In the genomic region with DNA sequence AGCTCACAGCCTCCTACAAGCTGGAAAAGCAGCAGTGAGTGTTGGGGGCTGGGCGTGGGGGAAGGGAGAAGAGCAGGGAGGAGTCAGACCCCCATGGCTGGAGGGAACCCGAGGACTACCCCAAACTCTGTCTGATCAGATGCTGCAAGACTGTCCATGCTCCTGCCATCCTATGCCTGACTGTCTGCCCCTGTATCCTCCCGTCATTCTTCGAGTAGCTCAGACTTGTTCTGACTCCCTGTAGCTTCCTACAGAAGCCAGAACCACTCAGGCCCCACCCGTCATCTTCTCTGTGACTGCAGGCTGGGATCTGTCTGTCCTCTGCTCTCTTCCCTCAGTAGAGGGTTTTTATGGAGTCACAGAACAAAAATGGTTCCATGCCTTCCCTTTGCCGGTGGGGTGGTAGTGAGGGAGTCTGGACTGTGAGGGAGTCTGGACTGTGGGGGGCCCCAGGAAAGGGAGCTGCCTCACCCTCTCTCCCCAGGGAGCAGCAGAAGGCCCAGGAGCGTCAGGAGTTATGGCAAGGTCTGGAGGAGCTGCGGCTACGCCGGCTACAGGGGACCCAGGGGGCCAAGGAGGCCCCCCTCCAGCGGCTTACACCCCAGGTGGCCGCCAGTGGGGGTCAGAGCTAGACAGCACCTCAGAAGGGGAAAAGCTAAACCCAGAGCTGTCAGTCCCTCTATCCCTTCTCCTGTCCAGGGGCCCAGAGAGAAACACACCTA, we compare ENCODE assay signal across 23 cellular contexts. TPM values are rescaled to one million over a fixed set of nuclear protein-coding genes. Genes with fewer than 3 reads are reported as not detected.
A peak's percentile ranks its signal among the peaks of the same experiment; 100 is the strongest.
DNase-seq lines count a peak whose midpoint lies in the region; ATAC-seq, FAIRE-seq and TF ChIP-seq lines count a peak whose summit lies in the region.
"Had no signal": no experiment of that assay in that cellular context is flagged by ENCODE, and none has a peak within 500 bp of the region (broad histone marks: within the 10 kb centered on the region; RNA-seq: fewer than 3 reads in every experiment).

No MANE protein-coding gene starts in this region.

- TF ChIP-seq CTCF in H1 (IDR thresholded peaks at IDR 0.05; ENCODE audit: control extremely low read depth in 1 of 3, insufficient read depth in 1 of 3, low read depth in 1 of 3, low read length in 3 of 3) (no peak), osteoblast (IDR thresholded peaks at IDR 0.05; ENCODE audit: extremely low read depth, low read depth, low read length) (no peak)

- no peak overlapping the region; a peak in 1 of 7 replicates for H3K9ac ChIP-seq in H1 (replicated peaks in 1 of 4; ENCODE audit: extremely low read depth in 1 of 4, low read depth in 3 of 4, low read length in 3 of 4)

- no peak overlapping the region for H4K5ac ChIP-seq in H1 (ENCODE audit: insufficient read length, low read depth, low read length)

- peaks cover 2% of the 10 kb centered on the region; the same call in 1 of the 2 replicates for H3K23me2 ChIP-seq in H1 (ENCODE audit: low read depth, low read length)

- H2BK20ac ChIP-seq in H1 (ENCODE audit: low read length): no peak overlapping the region

- CTCF ChIA-PET in H1 (lab: Charles Lee; ENCODE audit: partially characterized antibody): interaction anchor here (0.6 to 4.6 kb wide), 14 partner anchors 9 to 85 kb away, joined by 3 to 20 read pairs (median 4); a partner anchor contains a TSS

- no peak for TF ChIP-seq POLR2A in H1 (IDR thresholded peaks at IDR 0.05; ENCODE audit: control extremely low read depth in 1 of 2, low read depth in 2 of 2, low read length in 2 of 2)

- H3K4me3 ChIP-seq in H1 (ENCODE audit: extremely low read depth in 1 of 4, insufficient read depth in 2 of 4, low read depth in 3 of 4, low read length in 4 of 4) (no peak overlapping the region), osteoblast (ENCODE audit: insufficient read depth, low read length) (no peak overlapping the region)
- H3K4me3 ChIP-seq: BLaER1 treated with 17β-estradiol and CSF1 and Interleukin-3, amounts not matched to agents 10 nM and 100 nM; MG63 had no signal

- in situ Hi-C loops in KBM-7 (cut with MboI; ENCODE audit: low pct_unique_long_range_greater_than_20kb, low sequenced_read_pairs): no loop called here

- peaks cover 10% of the 10 kb centered on the region for H3K36me3 Mint-ChIP-seq in activated naive CD8-positive, alpha-beta T cell treated with anti-CD3 and anti-CD28 coated beads, Interleukin-2, amount 10 ng/mL, durations not matched to agents 7 days and 5 days
- H3K36me3 Mint-ChIP-seq in activated naive CD8-positive, alpha-beta T cell treated with anti-CD3 and anti-CD28 coated beads, Interleukin-2, amount 50 U/mL, for 24 hours (ENCODE audit: low read depth): no peaks in the 10 kb centered on the region

- no peak overlapping the region for H3K18ac ChIP-seq in H1 (ENCODE audit: extremely low read depth, low read length)

- ATAC-seq in activated naive CD8-positive, alpha-beta T cell treated with anti-CD3 and anti-CD28 coated beads, Interleukin-2, amount 10 ng/mL, durations not matched to agents 7 days and 5 days (ENCODE audit: low read depth): no peak
- ATAC-seq in activated naive CD8-positive, alpha-beta T cell treated with anti-CD3 and anti-CD28 coated beads, Interleukin-2, amount 50 U/mL, for 24 hours: no peak
- ATAC-seq: Panc1 had no signal

- no peak overlapping the region for H3K4me2 ChIP-seq in H1 (ENCODE audit: insufficient read depth in 1 of 2, low read depth in 2 of 2, low read length in 2 of 2)
- H3K4me2 ChIP-seq in osteoblast (ENCODE audit: insufficient read depth, low read length): no peak overlapping the region
- H3K4me2 ChIP-seq: BLaER1 treated with 17β-estradiol and CSF1 and Interleukin-3, amounts not matched to agents 10 nM and 100 nM had no signal

- no peaks in the 10 kb centered on the region for H3K9me3 ChIP-seq in H1 (ENCODE audit: insufficient read depth in 2 of 2, low read depth in 1 of 2, low read length in 1 of 2)
- no peaks in the 10 kb centered on the region for H3K9me3 ChIP-seq in osteoblast (ENCODE audit: low read depth, low read length)
- H3K9me3 ChIP-seq: BLaER1 treated with 17β-estradiol and CSF1 and Interleukin-3, amounts not matched to agents 10 nM and 100 nM; Caco-2; MG63 had no signal

- 95% methylated on average over 12 of the region's 12 CpGs; no CpG with 5 or more reads in 1 of the 2 experiments for WGBS in H1 (ENCODE audit: extremely low coverage in 1 of 2, insufficient coverage in 1 of 2, insufficient read length in 1 of 2, insufficient replicate concordance in 2 of 2, low coverage in 1 of 2, low lambda C conversion rate in 2 of 2, missing lambda C conversion rate in 1 of 2), 2 experiments

- H3K56ac ChIP-seq in H1 (replicated peaks; ENCODE audit: insufficient read length, low read depth, low read length): no peak overlapping the region

- no peaks in the 10 kb centered on the region for H3K79me2 ChIP-seq in H1 (ENCODE audit: control insufficient read depth in 1 of 2, insufficient read depth in 2 of 2, low read length in 2 of 2)
- H3K79me2 ChIP-seq in osteoblast (ENCODE audit: insufficient read depth, low read length): no peaks in the 10 kb centered on the region

- H3K9me3 Mint-ChIP-seq in activated naive CD8-positive, alpha-beta T cell treated with anti-CD3 and anti-CD28 coated beads, Interleukin-2, amount 10 ng/mL, durations not matched to agents 7 days and 5 days: no peaks in the 10 kb centered on the region
- no peaks in the 10 kb centered on the region for H3K9me3 Mint-ChIP-seq in activated naive CD8-positive, alpha-beta T cell treated with anti-CD3 and anti-CD28 coated beads, Interleukin-2, amount 50 U/mL, for 24 hours
- H3K9me3 Mint-ChIP-seq: CD4-positive, alpha-beta memory T cell; H9 had no signal

- H3K36me3 ChIP-seq in H1 (ENCODE audit: control insufficient read depth in 2 of 4, insufficient read depth in 4 of 4, low read length in 3 of 4) (no peaks in the 10 kb centered on the region), osteoblast (ENCODE audit: insufficient read depth, low read length) (peaks cover 45% of the 10 kb centered on the region)

- H2BK15ac ChIP-seq in H1 (ENCODE audit: low read length): no peak overlapping the region

- H3K4me1 Mint-ChIP-seq in activated naive CD8-positive, alpha-beta T cell treated with anti-CD3 and anti-CD28 coated beads, Interleukin-2, amount 10 ng/mL, durations not matched to agents 7 days and 5 days: no peaks in the 10 kb centered on the region
- no peaks in the 10 kb centered on the region for H3K4me1 Mint-ChIP-seq in activated naive CD8-positive, alpha-beta T cell treated with anti-CD3 and anti-CD28 coated beads, Interleukin-2, amount 50 U/mL, for 24 hours
- H3K4me1 Mint-ChIP-seq: CD4-positive, alpha-beta memory T cell had no signal

- H2BK12ac ChIP-seq in H1 (ENCODE audit: low read depth, low read length): no peak overlapping the region

- H3K23ac ChIP-seq in H1 (ENCODE audit: insufficient read length): no peak overlapping the region

- no peak for DNase-seq in activated naive CD8-positive, alpha-beta T cell treated with anti-CD3 and anti-CD28 coated beads, Interleukin-2, amount 10 ng/mL, durations not matched to agents 7 days and 5 days
- DNase-seq in activated naive CD8-positive, alpha-beta T cell treated with anti-CD3 and anti-CD28 coated beads, Interleukin-2, amount 50 U/mL, for 24 hours: no peak
- DNase-seq in H1 (ENCODE audit: low read depth in 1 of 2, low spot score in 2 of 2): no peak
- peak; percentile 37 for DNase-seq in osteoblast (ENCODE audit: insufficient read length, low spot score, missing footprints)
- no peak for DNase-seq in stimulated activated CD4-positive, alpha-beta T cell treated with anti-CD3 and anti-CD28 coated beads, Interleukin-15, amount 100 ng/mL, for 24 hours
- no peak for DNase-seq in KBM-7
- DNase-seq in NCI-H2107 treated with DMSO at 0.1 percent for 48 hours (lab: John Stamatoyannopoulos, UW; ENCODE audit: unreplicated experiment): no peak
- DNase-seq: 8988T; Caco-2; CD4-positive, alpha-beta memory T cell; DMS 273 treated with DMSO at 0.1 percent for 48 hours; DMS79 treated with DMSO at 0.1 percent for 48 hours; H9; MG63; NCI-H1092; NCI-H1436 treated with DMSO at 0.1 percent for 48 hours; NCI-H1930; NCI-H2227 treated with DMSO at 0.1 percent for 48 hours; NCI-H510A; NCI-H748 treated with DMSO at 0.1 percent for 48 hours had no signal

- TF ChIP-seq RAD21 in H1 (IDR thresholded peaks at IDR 0.05 in 1 of 2, conservative IDR thresholded peaks at IDR 0.05 in 1 of 2; ENCODE audit: low read depth in 2 of 2, low read length in 2 of 2): no peak

- H3K4ac ChIP-seq in H1 (replicated peaks; ENCODE audit: insufficient read length, low read depth, low read length): no peak overlapping the region

- H4K91ac ChIP-seq in H1 (replicated peaks; ENCODE audit: insufficient read length, low read length): no peak overlapping the region

- H3K27ac ChIP-seq in H1 (ENCODE audit: low read depth, low read length) (no peak overlapping the region), osteoblast (ENCODE audit: low read depth, low read length) (no peak overlapping the region)
- H3K27ac ChIP-seq: BLaER1 treated with 17β-estradiol and CSF1 and Interleukin-3, amounts not matched to agents 10 nM and 100 nM had no signal

- POLR2A ChIA-PET in activated naive CD8-positive, alpha-beta T cell treated with anti-CD3 and anti-CD28 coated beads, Interleukin-2, amount 10 ng/mL, durations not matched to agents 7 days and 5 days (lab: Charles Lee): no interaction called here
- POLR2A ChIA-PET in H1 (lab: Charles Lee; ENCODE audit: partially characterized antibody): interaction anchor here (0.6 to 0.7 kb wide), 2 partner anchors 36 to 111 kb away, joined by 3 to 4 read pairs; no protein-coding TSS in a partner anchor

- H3K79me1 ChIP-seq in H1 (ENCODE audit: low read depth, low read length): no peaks in the 10 kb centered on the region

- H2AK5ac ChIP-seq in H1 (ENCODE audit: low read depth, low read length): no peak overlapping the region

- TF ChIP-seq EP300 in H1 (IDR thresholded peaks at IDR 0.05; ENCODE audit: borderline replicate concordance in 1 of 2, low read depth in 2 of 2, low read length in 2 of 2): no peak

- no peak overlapping the region for H3K14ac ChIP-seq in H1 (ENCODE audit: insufficient read length)

- no peak for FAIRE-seq in H1 (lab: Jason Lieb, UNC)

- H4K8ac ChIP-seq in H1 (ENCODE audit: extremely low read depth, insufficient read depth, low read length): peak overlapping the region; percentile 57; the same call in 1 of the 2 replicates

- H3K27me3 ChIP-seq in H1 (replicated peaks in 1 of 4; ENCODE audit: control insufficient read depth in 3 of 4, extremely low read depth in 1 of 4, insufficient read depth in 3 of 4, low read length in 3 of 4): no peaks in the 10 kb centered on the region; a peak in 1 of 7 replicates
- no peaks in the 10 kb centered on the region for H3K27me3 ChIP-seq in osteoblast (ENCODE audit: insufficient read depth, low read length)
- H3K27me3 ChIP-seq: BLaER1 treated with 17β-estradiol and CSF1 and Interleukin-3, amounts not matched to agents 10 nM and 100 nM; MG63 had no signal

- H2BK120ac ChIP-seq in H1 (replicated peaks; ENCODE audit: low read depth, low read length): no peak overlapping the region

- H2AFZ ChIP-seq in H1 (ENCODE audit: low read length) (no peak overlapping the region), osteoblast (ENCODE audit: low read length) (no peak overlapping the region)

- H4K20me1 ChIP-seq in H1 (replicated peaks in 1 of 2; ENCODE audit: control insufficient read depth in 1 of 2, insufficient read depth in 2 of 2, low read length in 2 of 2) (peaks cover 0 to 4% of the 10 kb centered on the region in 2 experiments), osteoblast (ENCODE audit: insufficient read depth, low read length) (no peaks in the 10 kb centered on the region)

- H3K4me3 Mint-ChIP-seq in activated naive CD8-positive, alpha-beta T cell treated with anti-CD3 and anti-CD28 coated beads, Interleukin-2, amount 10 ng/mL, durations not matched to agents 7 days and 5 days: no peak overlapping the region
- H3K4me3 Mint-ChIP-seq in activated naive CD8-positive, alpha-beta T cell treated with anti-CD3 and anti-CD28 coated beads, Interleukin-2, amount 50 U/mL, for 24 hours: no peak overlapping the region
- H3K4me3 Mint-ChIP-seq: CD4-positive, alpha-beta memory T cell; H9 had no signal

- H3K4me1 ChIP-seq in H1 (replicated peaks in 1 of 4; ENCODE audit: control insufficient read depth in 3 of 4, insufficient read depth in 4 of 4, low read length in 3 of 4) (peaks cover 1 to 14% (median 7%) of the 10 kb centered on the region in 4 experiments), osteoblast (ENCODE audit: insufficient read depth, low read length) (no peaks in the 10 kb centered on the region)

- peaks cover 4% of the 10 kb centered on the region for H3K27me3 Mint-ChIP-seq in activated naive CD8-positive, alpha-beta T cell treated with anti-CD3 and anti-CD28 coated beads, Interleukin-2, amount 10 ng/mL, durations not matched to agents 7 days and 5 days
- H3K27me3 Mint-ChIP-seq in activated naive CD8-positive, alpha-beta T cell treated with anti-CD3 and anti-CD28 coated beads, Interleukin-2, amount 50 U/mL, for 24 hours: no peaks in the 10 kb centered on the region
- H3K27me3 Mint-ChIP-seq: CD4-positive, alpha-beta memory T cell had no signal

- peak overlapping the region; percentile 48 for H3K27ac Mint-ChIP-seq in activated naive CD8-positive, alpha-beta T cell treated with anti-CD3 and anti-CD28 coated beads, Interleukin-2, amount 10 ng/mL, durations not matched to agents 7 days and 5 days
- H3K27ac Mint-ChIP-seq in activated naive CD8-positive, alpha-beta T cell treated with anti-CD3 and anti-CD28 coated beads, Interleukin-2, amount 50 U/mL, for 24 hours: no peak overlapping the region

- H2BK5ac ChIP-seq in H1 (ENCODE audit: low read depth, low read length): no peak overlapping the region

RNA-seq across cellular contexts. Expression of a gene that starts 2.3 kb away (rescaled TPM):
- total RNA-seq in activated naive CD8-positive, alpha-beta T cell treated with anti-CD3 and anti-CD28 coated beads, Interleukin-2, amount 10 ng/mL, durations not matched to agents 7 days and 5 days: not detected
- total RNA-seq in H1 (2021; fragmentation: NEBNext Ultra II Directional; extraction: Animal tissue kit (Norgen Biotek cat#: 25700)): 0.97 and 1.5 TPM in 2 replicates
- 4.4 and 5.4 TPM in 2 replicates for polyA plus RNA-seq in H1 (2011; rRNA removed)
- polyA plus RNA-seq in H1 (2011; cell fraction: cytosol; rRNA removed): 3.3 TPM
- polyA plus RNA-seq in H1 (2011; cell fraction: nucleus; rRNA removed): 2.4 TPM
- 1.0 to 2.8 TPM (median 1.6 TPM) in 4 replicates for polyA plus RNA-seq in H1 (2012, experiment 1 of 2)
- polyA plus RNA-seq in H1 (2012, experiment 2 of 2): 3.1 TPM
- polyA plus RNA-seq in H1 (2013, experiment 1 of 2): 2.5 TPM
- polyA plus RNA-seq in H1 (2013, experiment 2 of 2): 2.7 TPM
- polyA minus RNA-seq in H1 (2011; rRNA and poly(A)+ RNA removed): 1.4 TPM in 1 of 2 replicates, not detected in the other
- polyA minus RNA-seq in H1 (2011; cell fraction: cytosol; rRNA and poly(A)+ RNA removed): not detected
- polyA minus RNA-seq in H1 (2011; cell fraction: nucleus; rRNA and poly(A)+ RNA removed): not detected
- not detected in 2 replicates for total RNA-seq in osteoblast
- total RNA-seq: Caco-2, LHCN-M2 had no signal
- polyA plus RNA-seq: CD4-positive, alpha-beta memory T cell had no signal

RNA-seq across cellular contexts. Expression of a gene that starts 8.9 kb away (rescaled TPM):
- 10 to 100 TPM; 18.6 to 22.3 TPM for total RNA-seq in activated naive CD8-positive, alpha-beta T cell treated with anti-CD3 and anti-CD28 coated beads, Interleukin-2, amount 10 ng/mL, durations not matched to agents 7 days and 5 days
- total RNA-seq in H1 (2021; fragmentation: NEBNext Ultra II Directional; extraction: Animal tissue kit (Norgen Biotek cat#: 25700)): 5.1 and 5.8 TPM in 2 replicates
- 4.9 and 6.3 TPM in 2 replicates for polyA plus RNA-seq in H1 (2011; rRNA removed)
- 5.2 TPM for polyA plus RNA-seq in H1 (2011; cell fraction: cytosol; rRNA removed)
- polyA plus RNA-seq in H1 (2011; cell fraction: nucleus; rRNA removed): 13.4 TPM
- 4.7 to 4.8 TPM (median 4.7 TPM) in 4 replicates for polyA plus RNA-seq in H1 (2012, experiment 1 of 2)
- 5.9 TPM for polyA plus RNA-seq in H1 (2012, experiment 2 of 2)
- polyA plus RNA-seq in H1 (2013, experiment 1 of 2): 3.7 TPM
- 3.8 TPM for polyA plus RNA-seq in H1 (2013, experiment 2 of 2)
- polyA minus RNA-seq in H1 (2011; rRNA and poly(A)+ RNA removed): 2.3 and 2.8 TPM in 2 replicates
- 2.5 TPM for polyA minus RNA-seq in H1 (2011; cell fraction: cytosol; rRNA and poly(A)+ RNA removed)
- polyA minus RNA-seq in H1 (2011; cell fraction: nucleus; rRNA and poly(A)+ RNA removed): 4.9 TPM
- 6.2 and 6.8 TPM in 2 replicates for total RNA-seq in osteoblast

RNA-seq across cellular contexts. Expression of a gene that starts 16.4 kb away (rescaled TPM):
- 10 to 100 TPM; 34.5 to 39.7 TPM for total RNA-seq in activated naive CD8-positive, alpha-beta T cell treated with anti-CD3 and anti-CD28 coated beads, Interleukin-2, amount 10 ng/mL, durations not matched to agents 7 days and 5 days
- total RNA-seq in H1 (2021; fragmentation: NEBNext Ultra II Directional; extraction: Animal tissue kit (Norgen Biotek cat#: 25700)): 20.9 and 22.1 TPM in 2 replicates
- polyA plus RNA-seq in H1 (2011; rRNA removed): 12.1 and 19.8 TPM in 2 replicates
- 7.3 TPM for polyA plus RNA-seq in H1 (2011; cell fraction: cytosol; rRNA removed)
- 29.8 TPM for polyA plus RNA-seq in H1 (2011; cell fraction: nucleus; rRNA removed)
- polyA plus RNA-seq in H1 (2012, experiment 1 of 2): 13.2 to 19.6 TPM (median 18.1 TPM) in 4 replicates
- 14.9 TPM for polyA plus RNA-seq in H1 (2012, experiment 2 of 2)
- polyA plus RNA-seq in H1 (2013, experiment 1 of 2): 7.1 TPM
- 7.1 TPM for polyA plus RNA-seq in H1 (2013, experiment 2 of 2)
- polyA minus RNA-seq in H1 (2011; rRNA and poly(A)+ RNA removed): 8.1 and 8.8 TPM in 2 replicates
- 18.1 TPM for polyA minus RNA-seq in H1 (2011; cell fraction: cytosol; rRNA and poly(A)+ RNA removed)
- 24.5 TPM for polyA minus RNA-seq in H1 (2011; cell fraction: nucleus; rRNA and poly(A)+ RNA removed)
- total RNA-seq in osteoblast: 20.0 and 25.7 TPM in 2 replicates

RNA-seq across cellular contexts. Expression of a gene that starts 38.5 kb away (rescaled TPM):
- total RNA-seq in activated naive CD8-positive, alpha-beta T cell treated with anti-CD3 and anti-CD28 coated beads, Interleukin-2, amount 10 ng/mL, durations not matched to agents 7 days and 5 days: not detected
- total RNA-seq in H1 (2021; fragmentation: NEBNext Ultra II Directional; extraction: Animal tissue kit (Norgen Biotek cat#: 25700)): not detected in 2 replicates
- polyA plus RNA-seq in H1 (2011; rRNA removed): not detected in 2 replicates
- polyA plus RNA-seq in H1 (2011; cell fraction: cytosol; rRNA removed): not detected
- polyA plus RNA-seq in H1 (2011; cell fraction: nucleus; rRNA removed): not detected
- not detected in 4 replicates for polyA plus RNA-seq in H1 (2012, experiment 1 of 2)
- polyA plus RNA-seq in H1 (2012, experiment 2 of 2): not detected
- not detected for polyA plus RNA-seq in H1 (2013, experiment 1 of 2)
- not detected for polyA plus RNA-seq in H1 (2013, experiment 2 of 2)
- polyA minus RNA-seq in H1 (2011; rRNA and poly(A)+ RNA removed): not detected in 2 replicates
- not detected for polyA minus RNA-seq in H1 (2011; cell fraction: cytosol; rRNA and poly(A)+ RNA removed)
- not detected for polyA minus RNA-seq in H1 (2011; cell fraction: nucleus; rRNA and poly(A)+ RNA removed)
- total RNA-seq in osteoblast: not detected in 2 replicates
- total RNA-seq: Caco-2, H9, LHCN-M2 had no signal
- polyA plus RNA-seq: CD4-positive, alpha-beta memory T cell had no signal

RNA-seq across cellular contexts. Expression of a gene that starts 55.0 kb away (rescaled TPM):
- total RNA-seq in activated naive CD8-positive, alpha-beta T cell treated with anti-CD3 and anti-CD28 coated beads, Interleukin-2, amount 10 ng/mL, durations not matched to agents 7 days and 5 days: 100 to 1,000 TPM; 187 to 195 TPM
- total RNA-seq in H1 (2021; fragmentation: NEBNext Ultra II Directional; extraction: Animal tissue kit (Norgen Biotek cat#: 25700)): 36.9 and 42.9 TPM in 2 replicates
- polyA plus RNA-seq in H1 (2011; rRNA removed): 31.5 and 54.0 TPM in 2 replicates
- polyA plus RNA-seq in H1 (2011; cell fraction: cytosol; rRNA removed): 33.1 TPM
- polyA plus RNA-seq in H1 (2011; cell fraction: nucleus; rRNA removed): 38.0 TPM
- polyA plus RNA-seq in H1 (2012, experiment 1 of 2): 22.9 to 33.8 TPM (median 30.9 TPM) in 4 replicates
- 28.9 TPM for polyA plus RNA-seq in H1 (2012, experiment 2 of 2)
- 19.7 TPM for polyA plus RNA-seq in H1 (2013, experiment 1 of 2)
- polyA plus RNA-seq in H1 (2013, experiment 2 of 2): 17.7 TPM
- polyA minus RNA-seq in H1 (2011; rRNA and poly(A)+ RNA removed): 24.7 and 48.1 TPM in 2 replicates
- polyA minus RNA-seq in H1 (2011; cell fraction: cytosol; rRNA and poly(A)+ RNA removed): 28.1 TPM
- 22.0 TPM for polyA minus RNA-seq in H1 (2011; cell fraction: nucleus; rRNA and poly(A)+ RNA removed)
- total RNA-seq in osteoblast: 51.3 and 51.4 TPM in 2 replicates
